Comparison of ENCODE assay signal across 9 cellular contexts in genomic region chr18:49021433-49022129, GRCh38.
DNase-seq lines count a peak whose midpoint lies in the region; ATAC-seq and TF ChIP-seq lines count a peak whose summit lies in the region.
"Had no signal": no experiment of that assay in that cellular context is flagged by ENCODE, and none has a peak within 500 bp of the region (broad histone marks: within the 10 kb centered on the region; RNA-seq: fewer than 3 reads in every experiment).

No MANE protein-coding gene starts in this region.

- H2AFZ ChIP-seq in Karpas-422 (ENCODE audit: low read length), result no peak overlapping the region

- H3K9me3 Mint-ChIP-seq in progenitor cell of endocrine pancreas (ENCODE audit: low read depth), result no peaks in the 10 kb centered on the region
- H3K9me3 Mint-ChIP-seq: activated B cell treated with CpG ODN at 0.5 μM for 24 hours had no signal

- H3K9me2 ChIP-seq in Karpas-422 (replicated peaks; ENCODE audit: insufficient read depth, low read length), result no peaks in the 10 kb centered on the region

- ATAC-seq in GM18498 (IDR thresholded peaks at IDR 0.05; ENCODE audit: unreplicated experiment), result no peak

- H3K79me2 ChIP-seq in Karpas-422 (ENCODE audit: low read length), result no peaks in the 10 kb centered on the region

- H3K36me3 Mint-ChIP-seq in progenitor cell of endocrine pancreas (ENCODE audit: insufficient read depth), result no peaks in the 10 kb centered on the region

- TF ChIP-seq CTCF in GM12872 (IDR thresholded peaks at IDR 0.05; ENCODE audit: insufficient read depth, low read depth, low read length), result peak; percentile 79
- peak; percentile 50 for TF ChIP-seq CTCF in fibroblast of mammary gland (conservative IDR thresholded peaks at IDR 0.05; ENCODE audit: control insufficient read depth, insufficient read depth, low read depth, low read length)
- TF ChIP-seq CTCF in progenitor cell of endocrine pancreas (IDR thresholded peaks at IDR 0.05; ENCODE audit: unreplicated experiment), result peak; percentile 54

- H3K27me3 Mint-ChIP-seq in progenitor cell of endocrine pancreas, result no peaks in the 10 kb centered on the region
- H3K27me3 Mint-ChIP-seq: activated B cell treated with CpG ODN at 0.5 μM for 24 hours had no signal

- no peaks in the 10 kb centered on the region for H3K36me3 ChIP-seq in Karpas-422 (ENCODE audit: insufficient read depth, low read length)
- H3K36me3 ChIP-seq in MG63, result no peaks in the 10 kb centered on the region

- H3K27me3 ChIP-seq in Karpas-422 (ENCODE audit: low read length) (no peaks in the 10 kb centered on the region), MG63 (no peaks in the 10 kb centered on the region)

- H3K9me3 ChIP-seq in Karpas-422 (ENCODE audit: low read length) (no peaks in the 10 kb centered on the region), MG63 (no peaks in the 10 kb centered on the region)

- H3K4me2 ChIP-seq in Karpas-422 (ENCODE audit: low read depth, low read length, poor library complexity, severe bottlenecking), result no peak overlapping the region

- no peaks in the 10 kb centered on the region for H4K20me1 ChIP-seq in Karpas-422 (ENCODE audit: insufficient read depth, low read depth, low read length)

- no peak overlapping the region for H3K9ac ChIP-seq in Karpas-422 (ENCODE audit: low read length)

- DNase-seq in Karpas-422 (peak; percentile 84), fibroblast of mammary gland (ENCODE audit: low read depth) (peak; percentile 41), progenitor cell of endocrine pancreas (ENCODE audit: low spot score, unreplicated experiment) (peak; percentile 35), MG63 (no peak), NCI-H2196 treated with DMSO at 0.1 percent for 48 hours (lab: John Stamatoyannopoulos, UW; ENCODE audit: unreplicated experiment) (no peak)
- peak; percentile 68 to 77 for DNase-seq in activated CD4-positive, alpha-beta T cell treated with anti-CD3 and anti-CD28 coated beads, Interleukin-2, amount 50 U/mL, for 48 hours
- DNase-seq: activated B cell treated with CpG ODN at 0.5 μM for 24 hours had no signal

- peaks cover 7% of the 10 kb centered on the region for H3K4me1 ChIP-seq in Karpas-422 (ENCODE audit: low read length)

- no peak overlapping the region for H3K4me3 ChIP-seq in Karpas-422 (ENCODE audit: low read length)
- no peak overlapping the region for H3K4me3 ChIP-seq in fibroblast of mammary gland (ENCODE audit: control insufficient read depth, low read depth, low read length)
- no peak overlapping the region for H3K4me3 ChIP-seq in MG63

- peaks cover 6% of the 10 kb centered on the region for H3K4me1 Mint-ChIP-seq in progenitor cell of endocrine pancreas (ENCODE audit: low read depth)

- H3K27ac Mint-ChIP-seq in progenitor cell of endocrine pancreas, result peak overlapping the region; percentile 92
- H3K27ac Mint-ChIP-seq: activated B cell treated with CpG ODN at 0.5 μM for 24 hours had no signal

- no peak overlapping the region for H3K27ac ChIP-seq in Karpas-422 (ENCODE audit: low read length)

- H3K4me3 Mint-ChIP-seq in progenitor cell of endocrine pancreas (ENCODE audit: low read depth), result no peak overlapping the region
- H3K4me3 Mint-ChIP-seq: activated B cell treated with CpG ODN at 0.5 μM for 24 hours had no signal

Comparison
In these comparisons a context has a peak if more than half of its experiments do, and no peak if none do; other contexts are left out.
1. DNase-seq: peak in Karpas-422 (single experiment), activated CD4-positive, alpha-beta T cell treated with anti-CD3 and anti-CD28 coated beads, Interleukin-2, amount 50 U/mL, for 48 hours (2 of 2), fibroblast of mammary gland (single experiment) and progenitor cell of endocrine pancreas (single experiment); none in MG63 (single experiment) and NCI-H2196 treated with DMSO at 0.1 percent for 48 hours (single experiment).
2. Peak in every context shown above with its lines, with median percentiles within 50 percentile points of each other: CTCF ChIP-seq.